1 cellular context compared by ENCODE assay signal in the genomic region with DNA sequence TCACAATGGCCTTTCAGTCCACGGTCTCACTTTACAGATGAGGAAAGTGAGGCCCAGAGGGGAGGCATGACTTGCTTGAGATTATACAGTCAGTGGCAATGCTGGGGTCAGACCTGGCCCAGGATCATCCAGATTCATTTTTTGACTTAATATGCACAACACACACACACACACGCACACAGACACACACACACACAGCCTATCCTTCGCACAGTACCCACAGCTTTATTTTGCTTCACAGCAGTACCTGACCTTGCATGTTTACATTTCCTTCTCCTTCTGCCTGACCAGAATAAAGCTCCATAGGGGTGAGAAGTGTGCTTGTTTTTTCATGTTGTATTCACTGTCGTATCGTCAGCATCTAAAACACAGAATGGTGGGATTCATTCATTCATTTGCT.
TF ChIP-seq lines count a peak whose summit lies in the region.

No MANE protein-coding gene starts in this region.

TF ChIP-seq in HepG2, 621 proteins besides CTCF, POLR2A, EP300 and RAD21 (continued from another document):
- TF ChIP-seq CBX2 (IDR thresholded peaks at IDR 0.05; ENCODE audit: low read depth, low read length): no peak
- TF ChIP-seq CBX2 (CRISPR knock-in tag; IDR thresholded peaks at IDR 0.05; ENCODE audit: low read depth): peak; percentile 60; the same call in 1 of the 2 replicates
- TF ChIP-seq, protein P1, sequence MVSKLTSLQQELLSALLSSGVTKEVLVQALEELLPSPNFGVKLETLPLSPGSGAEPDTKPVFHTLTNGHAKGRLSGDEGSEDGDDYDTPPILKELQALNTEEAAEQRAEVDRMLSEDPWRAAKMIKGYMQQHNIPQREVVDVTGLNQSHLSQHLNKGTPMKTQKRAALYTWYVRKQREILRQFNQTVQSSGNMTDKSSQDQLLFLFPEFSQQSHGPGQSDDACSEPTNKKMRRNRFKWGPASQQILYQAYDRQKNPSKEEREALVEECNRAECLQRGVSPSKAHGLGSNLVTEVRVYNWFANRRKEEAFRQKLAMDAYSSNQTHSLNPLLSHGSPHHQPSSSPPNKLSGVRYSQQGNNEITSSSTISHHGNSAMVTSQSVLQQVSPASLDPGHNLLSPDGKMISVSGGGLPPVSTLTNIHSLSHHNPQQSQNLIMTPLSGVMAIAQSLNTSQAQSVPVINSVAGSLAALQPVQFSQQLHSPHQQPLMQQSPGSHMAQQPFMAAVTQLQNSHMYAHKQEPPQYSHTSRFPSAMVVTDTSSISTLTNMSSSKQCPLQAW (CRISPR knock-in tag; IDR thresholded peaks at IDR 0.05): 0 out of 2 replicates have a peak, but pooled peaks have one; percentile 17
- no peak for TF ChIP-seq FOXA1 (IDR thresholded peaks at IDR 0.05)
- peak; percentile 58 for TF ChIP-seq FOXA1 (CRISPR knock-in tag; IDR thresholded peaks at IDR 0.05)
- TF ChIP-seq, protein P2, sequence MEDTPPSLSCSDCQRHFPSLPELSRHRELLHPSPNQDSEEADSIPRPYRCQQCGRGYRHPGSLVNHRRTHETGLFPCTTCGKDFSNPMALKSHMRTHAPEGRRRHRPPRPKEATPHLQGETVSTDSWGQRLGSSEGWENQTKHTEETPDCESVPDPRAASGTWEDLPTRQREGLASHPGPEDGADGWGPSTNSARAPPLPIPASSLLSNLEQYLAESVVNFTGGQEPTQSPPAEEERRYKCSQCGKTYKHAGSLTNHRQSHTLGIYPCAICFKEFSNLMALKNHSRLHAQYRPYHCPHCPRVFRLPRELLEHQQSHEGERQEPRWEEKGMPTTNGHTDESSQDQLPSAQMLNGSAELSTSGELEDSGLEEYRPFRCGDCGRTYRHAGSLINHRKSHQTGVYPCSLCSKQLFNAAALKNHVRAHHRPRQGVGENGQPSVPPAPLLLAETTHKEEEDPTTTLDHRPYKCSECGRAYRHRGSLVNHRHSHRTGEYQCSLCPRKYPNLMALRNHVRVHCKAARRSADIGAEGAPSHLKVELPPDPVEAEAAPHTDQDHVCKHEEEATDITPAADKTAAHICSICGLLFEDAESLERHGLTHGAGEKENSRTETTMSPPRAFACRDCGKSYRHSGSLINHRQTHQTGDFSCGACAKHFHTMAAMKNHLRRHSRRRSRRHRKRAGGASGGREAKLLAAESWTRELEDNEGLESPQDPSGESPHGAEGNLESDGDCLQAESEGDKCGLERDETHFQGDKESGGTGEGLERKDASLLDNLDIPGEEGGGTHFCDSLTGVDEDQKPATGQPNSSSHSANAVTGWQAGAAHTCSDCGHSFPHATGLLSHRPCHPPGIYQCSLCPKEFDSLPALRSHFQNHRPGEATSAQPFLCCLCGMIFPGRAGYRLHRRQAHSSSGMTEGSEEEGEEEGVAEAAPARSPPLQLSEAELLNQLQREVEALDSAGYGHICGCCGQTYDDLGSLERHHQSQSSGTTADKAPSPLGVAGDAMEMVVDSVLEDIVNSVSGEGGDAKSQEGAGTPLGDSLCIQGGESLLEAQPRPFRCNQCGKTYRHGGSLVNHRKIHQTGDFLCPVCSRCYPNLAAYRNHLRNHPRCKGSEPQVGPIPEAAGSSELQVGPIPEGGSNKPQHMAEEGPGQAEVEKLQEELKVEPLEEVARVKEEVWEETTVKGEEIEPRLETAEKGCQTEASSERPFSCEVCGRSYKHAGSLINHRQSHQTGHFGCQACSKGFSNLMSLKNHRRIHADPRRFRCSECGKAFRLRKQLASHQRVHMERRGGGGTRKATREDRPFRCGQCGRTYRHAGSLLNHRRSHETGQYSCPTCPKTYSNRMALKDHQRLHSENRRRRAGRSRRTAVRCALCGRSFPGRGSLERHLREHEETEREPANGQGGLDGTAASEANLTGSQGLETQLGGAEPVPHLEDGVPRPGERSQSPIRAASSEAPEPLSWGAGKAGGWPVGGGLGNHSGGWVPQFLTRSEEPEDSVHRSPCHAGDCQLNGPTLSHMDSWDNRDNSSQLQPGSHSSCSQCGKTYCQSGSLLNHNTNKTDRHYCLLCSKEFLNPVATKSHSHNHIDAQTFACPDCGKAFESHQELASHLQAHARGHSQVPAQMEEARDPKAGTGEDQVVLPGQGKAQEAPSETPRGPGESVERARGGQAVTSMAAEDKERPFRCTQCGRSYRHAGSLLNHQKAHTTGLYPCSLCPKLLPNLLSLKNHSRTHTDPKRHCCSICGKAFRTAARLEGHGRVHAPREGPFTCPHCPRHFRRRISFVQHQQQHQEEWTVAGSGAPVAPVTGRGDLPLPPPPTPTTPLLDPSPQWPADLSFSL (CRISPR knock-in tag; IDR thresholded peaks at IDR 0.05): peak; percentile 88
- TF ChIP-seq, protein P3, sequence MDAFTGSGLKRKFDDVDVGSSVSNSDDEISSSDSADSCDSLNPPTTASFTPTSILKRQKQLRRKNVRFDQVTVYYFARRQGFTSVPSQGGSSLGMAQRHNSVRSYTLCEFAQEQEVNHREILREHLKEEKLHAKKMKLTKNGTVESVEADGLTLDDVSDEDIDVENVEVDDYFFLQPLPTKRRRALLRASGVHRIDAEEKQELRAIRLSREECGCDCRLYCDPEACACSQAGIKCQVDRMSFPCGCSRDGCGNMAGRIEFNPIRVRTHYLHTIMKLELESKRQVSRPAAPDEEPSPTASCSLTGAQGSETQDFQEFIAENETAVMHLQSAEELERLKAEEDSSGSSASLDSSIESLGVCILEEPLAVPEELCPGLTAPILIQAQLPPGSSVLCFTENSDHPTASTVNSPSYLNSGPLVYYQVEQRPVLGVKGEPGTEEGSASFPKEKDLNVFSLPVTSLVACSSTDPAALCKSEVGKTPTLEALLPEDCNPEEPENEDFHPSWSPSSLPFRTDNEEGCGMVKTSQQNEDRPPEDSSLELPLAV (CRISPR knock-in tag; conservative IDR thresholded peaks at IDR 0.05; ENCODE audit: low read depth): no peak
- peak; percentile 77 for TF ChIP-seq ZNF629 (CRISPR knock-in tag; conservative IDR thresholded peaks at IDR 0.05)
- TF ChIP-seq, protein P4, sequence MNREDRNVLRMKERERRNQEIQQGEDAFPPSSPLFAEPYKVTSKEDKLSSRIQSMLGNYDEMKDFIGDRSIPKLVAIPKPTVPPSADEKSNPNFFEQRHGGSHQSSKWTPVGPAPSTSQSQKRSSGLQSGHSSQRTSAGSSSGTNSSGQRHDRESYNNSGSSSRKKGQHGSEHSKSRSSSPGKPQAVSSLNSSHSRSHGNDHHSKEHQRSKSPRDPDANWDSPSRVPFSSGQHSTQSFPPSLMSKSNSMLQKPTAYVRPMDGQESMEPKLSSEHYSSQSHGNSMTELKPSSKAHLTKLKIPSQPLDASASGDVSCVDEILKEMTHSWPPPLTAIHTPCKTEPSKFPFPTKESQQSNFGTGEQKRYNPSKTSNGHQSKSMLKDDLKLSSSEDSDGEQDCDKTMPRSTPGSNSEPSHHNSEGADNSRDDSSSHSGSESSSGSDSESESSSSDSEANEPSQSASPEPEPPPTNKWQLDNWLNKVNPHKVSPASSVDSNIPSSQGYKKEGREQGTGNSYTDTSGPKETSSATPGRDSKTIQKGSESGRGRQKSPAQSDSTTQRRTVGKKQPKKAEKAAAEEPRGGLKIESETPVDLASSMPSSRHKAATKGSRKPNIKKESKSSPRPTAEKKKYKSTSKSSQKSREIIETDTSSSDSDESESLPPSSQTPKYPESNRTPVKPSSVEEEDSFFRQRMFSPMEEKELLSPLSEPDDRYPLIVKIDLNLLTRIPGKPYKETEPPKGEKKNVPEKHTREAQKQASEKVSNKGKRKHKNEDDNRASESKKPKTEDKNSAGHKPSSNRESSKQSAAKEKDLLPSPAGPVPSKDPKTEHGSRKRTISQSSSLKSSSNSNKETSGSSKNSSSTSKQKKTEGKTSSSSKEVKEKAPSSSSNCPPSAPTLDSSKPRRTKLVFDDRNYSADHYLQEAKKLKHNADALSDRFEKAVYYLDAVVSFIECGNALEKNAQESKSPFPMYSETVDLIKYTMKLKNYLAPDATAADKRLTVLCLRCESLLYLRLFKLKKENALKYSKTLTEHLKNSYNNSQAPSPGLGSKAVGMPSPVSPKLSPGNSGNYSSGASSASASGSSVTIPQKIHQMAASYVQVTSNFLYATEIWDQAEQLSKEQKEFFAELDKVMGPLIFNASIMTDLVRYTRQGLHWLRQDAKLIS (CRISPR knock-in tag; IDR thresholded peaks at IDR 0.05): no peak
- TF ChIP-seq, protein P5, sequence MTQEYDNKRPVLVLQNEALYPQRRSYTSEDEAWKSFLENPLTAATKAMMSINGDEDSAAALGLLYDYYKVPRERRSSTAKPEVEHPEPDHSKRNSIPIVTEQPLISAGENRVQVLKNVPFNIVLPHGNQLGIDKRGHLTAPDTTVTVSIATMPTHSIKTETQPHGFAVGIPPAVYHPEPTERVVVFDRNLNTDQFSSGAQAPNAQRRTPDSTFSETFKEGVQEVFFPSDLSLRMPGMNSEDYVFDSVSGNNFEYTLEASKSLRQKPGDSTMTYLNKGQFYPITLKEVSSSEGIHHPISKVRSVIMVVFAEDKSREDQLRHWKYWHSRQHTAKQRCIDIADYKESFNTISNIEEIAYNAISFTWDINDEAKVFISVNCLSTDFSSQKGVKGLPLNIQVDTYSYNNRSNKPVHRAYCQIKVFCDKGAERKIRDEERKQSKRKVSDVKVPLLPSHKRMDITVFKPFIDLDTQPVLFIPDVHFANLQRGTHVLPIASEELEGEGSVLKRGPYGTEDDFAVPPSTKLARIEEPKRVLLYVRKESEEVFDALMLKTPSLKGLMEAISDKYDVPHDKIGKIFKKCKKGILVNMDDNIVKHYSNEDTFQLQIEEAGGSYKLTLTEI (CRISPR knock-in tag; conservative IDR thresholded peaks at IDR 0.05): no peak
- TF ChIP-seq KLF11 (CRISPR knock-in tag; IDR thresholded peaks at IDR 0.05): no peak
- TF ChIP-seq, protein P6, sequence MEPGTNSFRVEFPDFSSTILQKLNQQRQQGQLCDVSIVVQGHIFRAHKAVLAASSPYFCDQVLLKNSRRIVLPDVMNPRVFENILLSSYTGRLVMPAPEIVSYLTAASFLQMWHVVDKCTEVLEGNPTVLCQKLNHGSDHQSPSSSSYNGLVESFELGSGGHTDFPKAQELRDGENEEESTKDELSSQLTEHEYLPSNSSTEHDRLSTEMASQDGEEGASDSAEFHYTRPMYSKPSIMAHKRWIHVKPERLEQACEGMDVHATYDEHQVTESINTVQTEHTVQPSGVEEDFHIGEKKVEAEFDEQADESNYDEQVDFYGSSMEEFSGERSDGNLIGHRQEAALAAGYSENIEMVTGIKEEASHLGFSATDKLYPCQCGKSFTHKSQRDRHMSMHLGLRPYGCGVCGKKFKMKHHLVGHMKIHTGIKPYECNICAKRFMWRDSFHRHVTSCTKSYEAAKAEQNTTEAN (CRISPR knock-in tag; conservative IDR thresholded peaks at IDR 0.05): no peak
- 0 out of 2 replicates have a peak, but pooled peaks have one; percentile 21 for TF ChIP-seq ZNF747 (CRISPR knock-in tag; IDR thresholded peaks at IDR 0.05; ENCODE audit: borderline replicate concordance)
- TF ChIP-seq ZNF724P (CRISPR knock-in tag; IDR thresholded peaks at IDR 0.05; ENCODE audit: borderline replicate concordance): no peak
- TF ChIP-seq, protein P7, sequence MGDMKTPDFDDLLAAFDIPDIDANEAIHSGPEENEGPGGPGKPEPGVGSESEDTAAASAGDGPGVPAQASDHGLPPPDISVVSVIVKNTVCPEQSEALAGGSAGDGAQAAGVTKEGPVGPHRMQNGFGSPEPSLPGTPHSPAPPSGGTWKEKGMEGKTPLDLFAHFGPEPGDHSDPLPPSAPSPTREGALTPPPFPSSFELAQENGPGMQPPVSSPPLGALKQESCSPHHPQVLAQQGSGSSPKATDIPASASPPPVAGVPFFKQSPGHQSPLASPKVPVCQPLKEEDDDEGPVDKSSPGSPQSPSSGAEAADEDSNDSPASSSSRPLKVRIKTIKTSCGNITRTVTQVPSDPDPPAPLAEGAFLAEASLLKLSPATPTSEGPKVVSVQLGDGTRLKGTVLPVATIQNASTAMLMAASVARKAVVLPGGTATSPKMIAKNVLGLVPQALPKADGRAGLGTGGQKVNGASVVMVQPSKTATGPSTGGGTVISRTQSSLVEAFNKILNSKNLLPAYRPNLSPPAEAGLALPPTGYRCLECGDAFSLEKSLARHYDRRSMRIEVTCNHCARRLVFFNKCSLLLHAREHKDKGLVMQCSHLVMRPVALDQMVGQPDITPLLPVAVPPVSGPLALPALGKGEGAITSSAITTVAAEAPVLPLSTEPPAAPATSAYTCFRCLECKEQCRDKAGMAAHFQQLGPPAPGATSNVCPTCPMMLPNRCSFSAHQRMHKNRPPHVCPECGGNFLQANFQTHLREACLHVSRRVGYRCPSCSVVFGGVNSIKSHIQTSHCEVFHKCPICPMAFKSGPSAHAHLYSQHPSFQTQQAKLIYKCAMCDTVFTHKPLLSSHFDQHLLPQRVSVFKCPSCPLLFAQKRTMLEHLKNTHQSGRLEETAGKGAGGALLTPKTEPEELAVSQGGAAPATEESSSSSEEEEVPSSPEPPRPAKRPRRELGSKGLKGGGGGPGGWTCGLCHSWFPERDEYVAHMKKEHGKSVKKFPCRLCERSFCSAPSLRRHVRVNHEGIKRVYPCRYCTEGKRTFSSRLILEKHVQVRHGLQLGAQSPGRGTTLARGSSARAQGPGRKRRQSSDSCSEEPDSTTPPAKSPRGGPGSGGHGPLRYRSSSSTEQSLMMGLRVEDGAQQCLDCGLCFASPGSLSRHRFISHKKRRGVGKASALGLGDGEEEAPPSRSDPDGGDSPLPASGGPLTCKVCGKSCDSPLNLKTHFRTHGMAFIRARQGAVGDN (CRISPR knock-in tag; IDR thresholded peaks at IDR 0.05): no peak
- no peak for TF ChIP-seq SRY (CRISPR knock-in tag; IDR thresholded peaks at IDR 0.05)
- TF ChIP-seq TAF1 (CRISPR knock-in tag; IDR thresholded peaks at IDR 0.05): peak; percentile 25; the same call in 1 of the 2 replicates
- TF ChIP-seq, protein P8, sequence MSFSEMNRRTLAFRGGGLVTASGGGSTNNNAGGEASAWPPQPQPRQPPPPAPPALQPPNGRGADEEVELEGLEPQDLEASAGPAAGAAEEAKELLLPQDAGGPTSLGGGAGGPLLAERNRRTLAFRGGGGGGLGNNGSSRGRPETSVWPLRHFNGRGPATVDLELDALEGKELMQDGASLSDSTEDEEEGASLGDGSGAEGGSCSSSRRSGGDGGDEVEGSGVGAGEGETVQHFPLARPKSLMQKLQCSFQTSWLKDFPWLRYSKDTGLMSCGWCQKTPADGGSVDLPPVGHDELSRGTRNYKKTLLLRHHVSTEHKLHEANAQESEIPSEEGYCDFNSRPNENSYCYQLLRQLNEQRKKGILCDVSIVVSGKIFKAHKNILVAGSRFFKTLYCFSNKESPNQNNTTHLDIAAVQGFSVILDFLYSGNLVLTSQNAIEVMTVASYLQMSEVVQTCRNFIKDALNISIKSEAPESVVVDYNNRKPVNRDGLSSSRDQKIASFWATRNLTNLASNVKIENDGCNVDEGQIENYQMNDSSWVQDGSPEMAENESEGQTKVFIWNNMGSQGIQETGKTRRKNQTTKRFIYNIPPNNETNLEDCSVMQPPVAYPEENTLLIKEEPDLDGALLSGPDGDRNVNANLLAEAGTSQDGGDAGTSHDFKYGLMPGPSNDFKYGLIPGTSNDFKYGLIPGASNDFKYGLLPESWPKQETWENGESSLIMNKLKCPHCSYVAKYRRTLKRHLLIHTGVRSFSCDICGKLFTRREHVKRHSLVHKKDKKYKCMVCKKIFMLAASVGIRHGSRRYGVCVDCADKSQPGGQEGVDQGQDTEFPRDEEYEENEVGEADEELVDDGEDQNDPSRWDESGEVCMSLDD (CRISPR knock-in tag; IDR thresholded peaks at IDR 0.05; ENCODE audit: borderline replicate concordance): 0 out of 2 replicates have a peak, but pooled peaks have one; percentile 12
- no peak for TF ChIP-seq ZNF678 (CRISPR knock-in tag; IDR thresholded peaks at IDR 0.05)
- 0 out of 2 replicates have a peak, but pooled peaks have one; percentile 4 for TF ChIP-seq ZBTB20 (CRISPR knock-in tag; IDR thresholded peaks at IDR 0.05; ENCODE audit: borderline replicate concordance, low read depth)
- peak; percentile 49 for TF ChIP-seq SALL1 (CRISPR knock-in tag; IDR thresholded peaks at IDR 0.05)
- no peak for TF ChIP-seq MYC (CRISPR knock-in tag; IDR thresholded peaks at IDR 0.05; ENCODE audit: borderline replicate concordance)
- no peak for TF ChIP-seq HNF4G (IDR thresholded peaks at IDR 0.05; ENCODE audit: borderline replicate concordance, low read depth, low read length)
- TF ChIP-seq HNF4G (CRISPR knock-in tag; IDR thresholded peaks at IDR 0.05; ENCODE audit: borderline replicate concordance, low read depth): peak; percentile 30; the same call in 1 of the 2 replicates
- no peak for TF ChIP-seq U2AF1 (optimal IDR thresholded peaks at IDR 0.05; ENCODE audit: low read depth, low read length)
- no peak for TF ChIP-seq FOXC1 (CRISPR knock-in tag; IDR thresholded peaks at IDR 0.05; ENCODE audit: borderline replicate concordance)
